Comparison of ENCODE assay signal across 17 cellular contexts in genomic region chr6:139748353-139749146, GRCh38.
DNase-seq lines count a peak whose midpoint lies in the region; ATAC-seq and TF ChIP-seq lines count a peak whose summit lies in the region.
"Had no signal": no experiment of that assay in that cellular context is flagged by ENCODE, and none has a peak within 500 bp of the region (broad histone marks: within the 10 kb centered on the region; RNA-seq: fewer than 3 reads in every experiment).

No MANE protein-coding gene starts in this region.

- no peak overlapping the region for H3K27ac ChIP-seq in OCI-LY3 (ENCODE audit: low read length)
- H3K27ac ChIP-seq: ovary, vagina had no signal

- no peak overlapping the region for H3K4me2 ChIP-seq in OCI-LY3 (ENCODE audit: low read length)

- H3K79me2 ChIP-seq in OCI-LY3 (ENCODE audit: low read length), result no peaks in the 10 kb centered on the region

- H3K27me3 Mint-ChIP-seq in mesothelial cell of epicardium (ENCODE audit: low read depth) (no peaks in the 10 kb centered on the region), glutamatergic neuron (ENCODE audit: unreplicated experiment) (no peaks in the 10 kb centered on the region)

- peak overlapping the region; percentile 39; the same call in 1 of the 2 replicates for H2AFZ ChIP-seq in OCI-LY3 (ENCODE audit: low read depth, low read length)

- H3K36me3 ChIP-seq in OCI-LY3 (replicated peaks; ENCODE audit: low read depth, low read length), result no peaks in the 10 kb centered on the region
- H3K36me3 ChIP-seq: gastrocnemius medialis, ovary, vagina had no signal

- H3K4me3 ChIP-seq in AG10803 (ENCODE audit: low read length) (no peak overlapping the region), OCI-LY3 (ENCODE audit: low read length) (no peak overlapping the region), fibroblast of pulmonary artery (replicated peaks; ENCODE audit: low read depth, low read length) (no peak overlapping the region)
- H3K4me3 ChIP-seq: gastrocnemius medialis, ovary, vagina had no signal

- TF ChIP-seq CTCF in AG10803 (conservative IDR thresholded peaks at IDR 0.05; ENCODE audit: low read length) (no peak), OCI-LY3 (IDR thresholded peaks at IDR 0.05; ENCODE audit: low read depth, low read length) (no peak), fibroblast of pulmonary artery (IDR thresholded peaks at IDR 0.05; ENCODE audit: low read length, missing control alignments) (no peak), mesothelial cell of epicardium (IDR thresholded peaks at IDR 0.05; ENCODE audit: unreplicated experiment) (no peak), glutamatergic neuron (IDR thresholded peaks at IDR 0.05; ENCODE audit: partially characterized antibody, unreplicated experiment) (no peak)

- H3K4me1 Mint-ChIP-seq in mesothelial cell of epicardium (peaks cover 75% of the 10 kb centered on the region), glutamatergic neuron (ENCODE audit: low read depth, unreplicated experiment) (peaks cover 4% of the 10 kb centered on the region)

- H3K9me3 Mint-ChIP-seq in mesothelial cell of epicardium (no peaks in the 10 kb centered on the region), glutamatergic neuron (ENCODE audit: unreplicated experiment) (no peaks in the 10 kb centered on the region)
- H3K9me3 Mint-ChIP-seq: activated T-cell treated with anti-CD3 and anti-CD28 coated beads, Interleukin-2, amount 50 U/mL, for 4 hours had no signal

- ATAC-seq in HG02981 (IDR thresholded peaks at IDR 0.05; ENCODE audit: unreplicated experiment), result no peak
- ATAC-seq: activated T-cell treated with anti-CD3 and anti-CD28 coated beads, Interleukin-2, amount 50 U/mL, for 4 hours; gastrocnemius medialis had no signal

- H3K4me3 Mint-ChIP-seq in mesothelial cell of epicardium (no peak overlapping the region), glutamatergic neuron (ENCODE audit: unreplicated experiment) (no peak overlapping the region)
- H3K4me3 Mint-ChIP-seq: activated T-cell treated with anti-CD3 and anti-CD28 coated beads, Interleukin-2, amount 50 U/mL, for 4 hours had no signal

- H3K9me3 ChIP-seq in OCI-LY3 (ENCODE audit: insufficient read depth, low read length), result no peaks in the 10 kb centered on the region
- H3K9me3 ChIP-seq: gastrocnemius medialis, ovary, vagina had no signal

- H3K36me3 Mint-ChIP-seq in mesothelial cell of epicardium (no peaks in the 10 kb centered on the region), glutamatergic neuron (ENCODE audit: unreplicated experiment) (no peaks in the 10 kb centered on the region)

- no peak overlapping the region for H3K9ac ChIP-seq in OCI-LY3 (ENCODE audit: low read length)

- DNase-seq in AG10803 (ENCODE audit: low read depth) (peak; percentile 29), fibroblast of pulmonary artery (ENCODE audit: low read depth) (peak; percentile 87), mesothelial cell of epicardium (ENCODE audit: low spot score in 2 of 2, unreplicated experiment in 2 of 2) (no peak), NCI-H1694 treated with DMSO at 0.1 percent for 48 hours (lab: John Stamatoyannopoulos, UW) (no peak), NCI-H524 (lab: John Stamatoyannopoulos, UW) (no peak), glutamatergic neuron (no peak)
- DNase-seq: activated CD4-positive, CD25-positive, alpha-beta regulatory T cell; activated T-cell treated with anti-CD3 and anti-CD28 coated beads, Interleukin-2, amount 50 U/mL, for 4 hours; anterior cingulate cortex; DMS153; gastrocnemius medialis; kidney glomerular epithelial cell; NCI-H2081 treated with DMSO at 0.1 percent for 48 hours; ovary had no signal

- no peaks in the 10 kb centered on the region for H4K20me1 ChIP-seq in OCI-LY3 (ENCODE audit: insufficient read depth, low read length)

- H3K27ac Mint-ChIP-seq in mesothelial cell of epicardium, result peak overlapping the region; percentile 86
- H3K27ac Mint-ChIP-seq in glutamatergic neuron (ENCODE audit: unreplicated experiment), result no peak overlapping the region

- H3K27me3 ChIP-seq in OCI-LY3 (ENCODE audit: low read depth, low read length), result no peaks in the 10 kb centered on the region
- H3K27me3 ChIP-seq: gastrocnemius medialis, ovary, vagina had no signal

- no peaks in the 10 kb centered on the region for H3K4me1 ChIP-seq in OCI-LY3 (ENCODE audit: low read length)

Comparison
In these comparisons a context has a peak if more than half of its experiments do, and no peak if none do; other contexts are left out.
1. DNase-seq: peak in AG10803 (single experiment) and fibroblast of pulmonary artery (single experiment); none in mesothelial cell of epicardium (0 of 2), NCI-H1694 treated with DMSO at 0.1 percent for 48 hours (single experiment), NCI-H524 (0 of 2) and glutamatergic neuron (single experiment).